ENCODE assay signal across 20 cellular contexts in the genomic region with DNA sequence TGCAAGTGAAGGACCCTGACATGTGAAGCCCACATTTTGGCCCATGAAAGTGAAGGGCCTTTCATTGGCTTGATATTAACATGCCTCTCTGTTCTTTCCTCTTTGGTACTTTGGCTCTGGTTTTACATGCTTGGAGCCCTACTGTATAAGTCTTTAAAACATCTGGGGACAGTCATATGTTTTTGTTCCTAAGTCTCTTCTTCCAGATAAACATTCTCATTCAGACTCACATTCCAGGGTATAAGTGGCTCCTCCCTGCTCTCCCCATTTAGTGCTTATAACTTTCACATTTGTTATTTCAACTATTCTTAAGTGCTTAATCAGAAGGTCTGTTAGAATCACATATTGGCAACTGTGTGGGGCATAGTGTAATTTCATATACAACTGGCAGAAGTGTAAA.
"Had no signal": no experiment of that assay in that cellular context is flagged by ENCODE, and none has a peak within 500 bp of the region (broad histone marks: within the 10 kb centered on the region; RNA-seq: fewer than 3 reads in every experiment).

No MANE protein-coding gene starts in this region.

- H3K4me3 Mint-ChIP-seq: mesothelial cell of epicardium, naive B cell had no signal

- H3K36me3 ChIP-seq: esophagus muscularis mucosa, gastrocnemius medialis, heart right ventricle, left lung, lower lobe of right lung had no signal

- H3K4me3 ChIP-seq: coronary artery, dorsolateral prefrontal cortex, esophagus muscularis mucosa, gastrocnemius medialis, heart right ventricle, left lung, lower lobe of right lung, mucosa of descending colon had no signal

- ATAC-seq: gastrocnemius medialis, heart right ventricle, left cardiac atrium, left lung, left ventricle myocardium superior, lower lobe of right lung, mucosa of descending colon had no signal

- H3K36me3 Mint-ChIP-seq: mesothelial cell of epicardium, naive B cell had no signal

- H3K4me1 ChIP-seq: esophagus muscularis mucosa, gastrocnemius medialis, heart right ventricle, left lung, lower lobe of right lung had no signal

- H3K27ac ChIP-seq: coronary artery, dorsolateral prefrontal cortex, esophagus muscularis mucosa, gastrocnemius medialis, heart right ventricle, left lung, lower lobe of right lung had no signal

- H3K27ac Mint-ChIP-seq: mesothelial cell of epicardium had no signal

- H3K9me3 ChIP-seq: gastrocnemius medialis, lower lobe of right lung, mucosa of descending colon had no signal

- DNase-seq: dermis blood vessel endothelial cell; dorsolateral prefrontal cortex; effector CD4-positive, alpha-beta T cell; effector memory CD4-positive, alpha-beta T cell; foreskin melanocyte; gastrocnemius medialis; glutamatergic neuron; head of caudate nucleus; heart right ventricle; hippocampal formation; left cardiac atrium; left lung; left ventricle myocardium superior; lower lobe of right lung; mesenchymal stem cell; mucosa of descending colon; naive B cell had no signal

- H3K4me1 Mint-ChIP-seq: naive B cell had no signal

- H3K27me3 Mint-ChIP-seq: naive B cell had no signal
